Comparison of ENCODE assay signal across 1 cellular context in the genomic region with DNA sequence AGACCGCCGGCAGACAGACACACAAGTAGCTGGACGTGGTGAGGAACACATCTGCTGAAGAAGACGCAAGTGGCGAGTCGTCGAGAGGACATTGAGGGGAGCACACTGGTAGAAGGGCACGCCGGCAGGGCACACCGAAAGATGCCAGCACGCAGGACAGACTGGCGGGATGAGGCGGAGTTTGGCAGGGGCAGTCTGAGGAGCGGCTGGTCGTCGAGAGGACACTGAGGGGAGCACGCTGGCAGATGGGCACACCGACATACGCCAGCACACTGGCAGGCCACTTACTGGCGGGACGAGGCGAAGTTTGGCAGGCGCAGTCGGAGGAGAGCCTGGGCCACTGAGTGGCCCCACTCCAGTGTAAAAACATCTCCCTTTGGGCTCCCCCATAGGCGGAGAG.
TF ChIP-seq lines count a peak whose summit lies in the region.

No MANE protein-coding gene starts in this region.

TF ChIP-seq in WTC11, 78 proteins besides CTCF, POLR2A, EP300 and RAD21:
- TF ChIP-seq, protein P1, sequence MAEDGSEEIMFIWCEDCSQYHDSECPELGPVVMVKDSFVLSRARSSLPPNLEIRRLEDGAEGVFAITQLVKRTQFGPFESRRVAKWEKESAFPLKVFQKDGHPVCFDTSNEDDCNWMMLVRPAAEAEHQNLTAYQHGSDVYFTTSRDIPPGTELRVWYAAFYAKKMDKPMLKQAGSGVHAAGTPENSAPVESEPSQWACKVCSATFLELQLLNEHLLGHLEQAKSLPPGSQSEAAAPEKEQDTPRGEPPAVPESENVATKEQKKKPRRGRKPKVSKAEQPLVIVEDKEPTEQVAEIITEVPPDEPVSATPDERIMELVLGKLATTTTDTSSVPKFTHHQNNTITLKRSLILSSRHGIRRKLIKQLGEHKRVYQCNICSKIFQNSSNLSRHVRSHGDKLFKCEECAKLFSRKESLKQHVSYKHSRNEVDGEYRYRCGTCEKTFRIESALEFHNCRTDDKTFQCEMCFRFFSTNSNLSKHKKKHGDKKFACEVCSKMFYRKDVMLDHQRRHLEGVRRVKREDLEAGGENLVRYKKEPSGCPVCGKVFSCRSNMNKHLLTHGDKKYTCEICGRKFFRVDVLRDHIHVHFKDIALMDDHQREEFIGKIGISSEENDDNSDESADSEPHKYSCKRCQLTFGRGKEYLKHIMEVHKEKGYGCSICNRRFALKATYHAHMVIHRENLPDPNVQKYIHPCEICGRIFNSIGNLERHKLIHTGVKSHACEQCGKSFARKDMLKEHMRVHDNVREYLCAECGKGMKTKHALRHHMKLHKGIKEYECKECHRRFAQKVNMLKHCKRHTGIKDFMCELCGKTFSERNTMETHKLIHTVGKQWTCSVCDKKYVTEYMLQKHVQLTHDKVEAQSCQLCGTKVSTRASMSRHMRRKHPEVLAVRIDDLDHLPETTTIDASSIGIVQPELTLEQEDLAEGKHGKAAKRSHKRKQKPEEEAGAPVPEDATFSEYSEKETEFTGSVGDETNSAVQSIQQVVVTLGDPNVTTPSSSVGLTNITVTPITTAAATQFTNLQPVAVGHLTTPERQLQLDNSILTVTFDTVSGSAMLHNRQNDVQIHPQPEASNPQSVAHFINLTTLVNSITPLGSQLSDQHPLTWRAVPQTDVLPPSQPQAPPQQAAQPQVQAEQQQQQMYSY (CRISPR knock-in tag; IDR thresholded peaks at IDR 0.05): no peak
- TF ChIP-seq ZNF121 (CRISPR knock-in tag; IDR thresholded peaks at IDR 0.05) (no peak), EMX1 (CRISPR knock-in tag; IDR thresholded peaks at IDR 0.05) (no peak), JUN (CRISPR knock-in tag; IDR thresholded peaks at IDR 0.05) (no peak)
- TF ChIP-seq, protein P2, sequence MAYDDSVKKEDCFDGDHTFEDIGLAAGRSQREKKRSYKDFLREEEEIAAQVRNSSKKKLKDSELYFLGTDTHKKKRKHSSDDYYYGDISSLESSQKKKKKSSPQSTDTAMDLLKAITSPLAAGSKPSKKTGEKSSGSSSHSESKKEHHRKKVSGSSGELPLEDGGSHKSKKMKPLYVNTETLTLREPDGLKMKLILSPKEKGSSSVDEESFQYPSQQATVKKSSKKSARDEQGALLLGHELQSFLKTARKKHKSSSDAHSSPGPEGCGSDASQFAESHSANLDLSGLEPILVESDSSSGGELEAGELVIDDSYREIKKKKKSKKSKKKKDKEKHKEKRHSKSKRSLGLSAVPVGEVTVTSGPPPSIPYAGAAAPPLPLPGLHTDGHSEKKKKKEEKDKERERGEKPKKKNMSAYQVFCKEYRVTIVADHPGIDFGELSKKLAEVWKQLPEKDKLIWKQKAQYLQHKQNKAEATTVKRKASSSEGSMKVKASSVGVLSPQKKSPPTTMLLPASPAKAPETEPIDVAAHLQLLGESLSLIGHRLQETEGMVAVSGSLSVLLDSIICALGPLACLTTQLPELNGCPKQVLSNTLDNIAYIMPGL (CRISPR knock-in tag; IDR thresholded peaks at IDR 0.05): no peak
- TF ChIP-seq, protein P3, sequence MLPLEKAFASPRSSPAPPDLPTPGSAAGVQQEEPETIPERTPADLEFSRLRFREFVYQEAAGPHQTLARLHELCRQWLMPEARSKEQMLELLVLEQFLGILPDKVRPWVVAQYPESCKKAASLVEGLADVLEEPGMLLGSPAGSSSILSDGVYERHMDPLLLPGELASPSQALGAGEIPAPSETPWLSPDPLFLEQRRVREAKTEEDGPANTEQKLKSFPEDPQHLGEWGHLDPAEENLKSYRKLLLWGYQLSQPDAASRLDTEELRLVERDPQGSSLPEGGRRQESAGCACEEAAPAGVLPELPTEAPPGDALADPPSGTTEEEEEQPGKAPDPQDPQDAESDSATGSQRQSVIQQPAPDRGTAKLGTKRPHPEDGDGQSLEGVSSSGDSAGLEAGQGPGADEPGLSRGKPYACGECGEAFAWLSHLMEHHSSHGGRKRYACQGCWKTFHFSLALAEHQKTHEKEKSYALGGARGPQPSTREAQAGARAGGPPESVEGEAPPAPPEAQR (CRISPR knock-in tag; IDR thresholded peaks at IDR 0.05): no peak
- TF ChIP-seq, protein P4, sequence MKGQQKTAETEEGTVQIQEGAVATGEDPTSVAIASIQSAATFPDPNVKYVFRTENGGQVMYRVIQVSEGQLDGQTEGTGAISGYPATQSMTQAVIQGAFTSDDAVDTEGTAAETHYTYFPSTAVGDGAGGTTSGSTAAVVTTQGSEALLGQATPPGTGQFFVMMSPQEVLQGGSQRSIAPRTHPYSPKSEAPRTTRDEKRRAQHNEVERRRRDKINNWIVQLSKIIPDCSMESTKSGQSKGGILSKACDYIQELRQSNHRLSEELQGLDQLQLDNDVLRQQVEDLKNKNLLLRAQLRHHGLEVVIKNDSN (CRISPR knock-in tag; IDR thresholded peaks at IDR 0.05): no peak
- TF ChIP-seq, protein P5, sequence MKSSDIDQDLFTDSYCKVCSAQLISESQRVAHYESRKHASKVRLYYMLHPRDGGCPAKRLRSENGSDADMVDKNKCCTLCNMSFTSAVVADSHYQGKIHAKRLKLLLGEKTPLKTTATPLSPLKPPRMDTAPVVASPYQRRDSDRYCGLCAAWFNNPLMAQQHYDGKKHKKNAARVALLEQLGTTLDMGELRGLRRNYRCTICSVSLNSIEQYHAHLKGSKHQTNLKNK (CRISPR knock-in tag; IDR thresholded peaks at IDR 0.05): no peak
- TF ChIP-seq, protein P6, sequence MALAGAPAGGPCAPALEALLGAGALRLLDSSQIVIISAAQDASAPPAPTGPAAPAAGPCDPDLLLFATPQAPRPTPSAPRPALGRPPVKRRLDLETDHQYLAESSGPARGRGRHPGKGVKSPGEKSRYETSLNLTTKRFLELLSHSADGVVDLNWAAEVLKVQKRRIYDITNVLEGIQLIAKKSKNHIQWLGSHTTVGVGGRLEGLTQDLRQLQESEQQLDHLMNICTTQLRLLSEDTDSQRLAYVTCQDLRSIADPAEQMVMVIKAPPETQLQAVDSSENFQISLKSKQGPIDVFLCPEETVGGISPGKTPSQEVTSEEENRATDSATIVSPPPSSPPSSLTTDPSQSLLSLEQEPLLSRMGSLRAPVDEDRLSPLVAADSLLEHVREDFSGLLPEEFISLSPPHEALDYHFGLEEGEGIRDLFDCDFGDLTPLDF (CRISPR knock-in tag; IDR thresholded peaks at IDR 0.05): no peak
